Comparison of ENCODE assay signal across 8 cellular contexts in genomic region chr2:46697830-46698323, GRCh38. TPM values are rescaled to one million over a fixed set of nuclear protein-coding genes. Genes with fewer than 3 reads are reported as not detected.
DNase-seq lines count a peak whose midpoint lies in the region; ATAC-seq and TF ChIP-seq lines count a peak whose summit lies in the region.

No MANE protein-coding gene starts in this region.

- H3K9me3 Mint-ChIP-seq in activated CD8-positive, alpha-beta memory T cell treated with anti-CD3 and anti-CD28 coated beads, Interleukin-2, amount 10 ng/mL, durations not matched to agents 7 days and 5 days (ENCODE audit: low read depth), result no peaks in the 10 kb centered on the region

- CTCF ChIA-PET in activated CD8-positive, alpha-beta memory T cell treated with anti-CD3 and anti-CD28 coated beads, Interleukin-2, amount 10 ng/mL, durations not matched to agents 7 days and 5 days (lab: Charles Lee), result interaction anchor here (0.7 kb wide), 1 partner anchor 641 kb away, joined by 4 read pairs; no protein-coding TSS in a partner anchor

- peak overlapping the region; percentile 29 to 69 for H3K9ac ChIP-seq in liver (ENCODE audit: low read depth in 1 of 2, low read length in 2 of 2)

- peaks cover 7% of the 10 kb centered on the region for H3K36me3 Mint-ChIP-seq in activated CD8-positive, alpha-beta memory T cell treated with anti-CD3 and anti-CD28 coated beads, Interleukin-2, amount 10 ng/mL, durations not matched to agents 7 days and 5 days

- no peak for TF ChIP-seq RAD21 in liver (IDR thresholded peaks at IDR 0.05)

- 61% methylated on average over 14 of the region's 14 CpGs for WGBS in liver
- WGBS in thyroid gland, 2 donors, result 75 to 77% methylated on average over 14 of the region's 14 CpGs

- no peak for DNase-seq in activated CD8-positive, alpha-beta memory T cell treated with anti-CD3 and anti-CD28 coated beads, Interleukin-2, amount 10 ng/mL, durations not matched to agents 7 days and 5 days
- no peak for DNase-seq in activated CD8-positive, alpha-beta memory T cell treated with anti-CD3 and anti-CD28 coated beads, Interleukin-2, amount 50 U/mL, for 48 hours
- no peak for DNase-seq in thyroid gland
- DNase-seq in NCI-H187 (lab: John Stamatoyannopoulos, UW), result no peak
- no peak for DNase-seq in midbrain (lab: John Stamatoyannopoulos, UW)

- H3K36me3 ChIP-seq in liver (ENCODE audit: control insufficient read depth in 4 of 4, insufficient read depth in 3 of 4, low read depth in 1 of 4, low read length in 3 of 4) (no peaks in the 10 kb centered on the region), thyroid gland (no peaks in the 10 kb centered on the region)

- H3K4me3 Mint-ChIP-seq in activated CD8-positive, alpha-beta memory T cell treated with anti-CD3 and anti-CD28 coated beads, Interleukin-2, amount 10 ng/mL, durations not matched to agents 7 days and 5 days, result peak overlapping the region; percentile 96

- no peak for TF ChIP-seq POLR2A in thyroid gland (IDR thresholded peaks at IDR 0.05)

- peak overlapping the region; percentile 96 for H3K27ac Mint-ChIP-seq in activated CD8-positive, alpha-beta memory T cell treated with anti-CD3 and anti-CD28 coated beads, Interleukin-2, amount 10 ng/mL, durations not matched to agents 7 days and 5 days

- H3K27me3 ChIP-seq in liver (ENCODE audit: control insufficient read depth in 4 of 4, insufficient read depth in 4 of 4, low read length in 3 of 4) (no peaks in the 10 kb centered on the region), thyroid gland (no peaks in the 10 kb centered on the region)

- intact Hi-C loops in thyroid gland (cut with DNase I), result no loop called here

- H3K4me1 ChIP-seq in liver (ENCODE audit: control insufficient read depth in 4 of 4, insufficient read depth in 4 of 4, low read length in 3 of 4) (peaks cover 7 to 20% (median 10%) of the 10 kb centered on the region in 4 donors), thyroid gland (peaks cover 4 to 8% of the 10 kb centered on the region in 2 donors)

- peaks cover 34% of the 10 kb centered on the region for H3K4me1 Mint-ChIP-seq in activated CD8-positive, alpha-beta memory T cell treated with anti-CD3 and anti-CD28 coated beads, Interleukin-2, amount 10 ng/mL, durations not matched to agents 7 days and 5 days

- H3K9me3 ChIP-seq in liver (ENCODE audit: control insufficient read depth in 4 of 4, low read length in 3 of 4) (no peaks in the 10 kb centered on the region), thyroid gland (no peaks in the 10 kb centered on the region)

- TF ChIP-seq CTCF in liver (IDR thresholded peaks at IDR 0.05; ENCODE audit: low read depth, low read length, missing input control) (no peak), thyroid gland (IDR thresholded peaks at IDR 0.05) (no peak)

- no peak for ATAC-seq in activated CD8-positive, alpha-beta memory T cell treated with anti-CD3 and anti-CD28 coated beads, Interleukin-2, amount 10 ng/mL, durations not matched to agents 7 days and 5 days
- ATAC-seq in HG02759 (IDR thresholded peaks at IDR 0.05; ENCODE audit: unreplicated experiment), result no peak

- peak overlapping the region; percentile 89 for H3K27ac ChIP-seq in angular gyrus (ENCODE audit: low read depth, low read length)
- H3K27ac ChIP-seq in liver (ENCODE audit: low read depth in 1 of 2, low read length in 2 of 2), result peak overlapping the region; percentile 84 to 95
- H3K27ac ChIP-seq in thyroid gland, result peak overlapping the region; percentile 64 to 94 (median 87)

- H3K27me3 Mint-ChIP-seq in activated CD8-positive, alpha-beta memory T cell treated with anti-CD3 and anti-CD28 coated beads, Interleukin-2, amount 10 ng/mL, durations not matched to agents 7 days and 5 days, result peaks cover 2% of the 10 kb centered on the region

- peak overlapping the region in 2 of 3 donors; percentile 89 to 95 for H3K4me3 ChIP-seq in liver (ENCODE audit: low read depth in 1 of 3, low read length in 3 of 3)
- peak overlapping the region in 1 of 3 donors; percentile 35 for H3K4me3 ChIP-seq in thyroid gland (replicated peaks in 1 of 3)

TF ChIP-seq in liver, 16 proteins besides CTCF, POLR2A, EP300 and RAD21:
- TF ChIP-seq ZBTB33 (IDR thresholded peaks at IDR 0.05), result no peak
- TF ChIP-seq EGR1 (IDR thresholded peaks at IDR 0.05; ENCODE audit: low read depth in 2 of 2), result no peak
- TF ChIP-seq RXRA (IDR thresholded peaks at IDR 0.05), result no peak
- TF ChIP-seq REST (IDR thresholded peaks at IDR 0.05), result no peak
- no peak for TF ChIP-seq YY1 (IDR thresholded peaks at IDR 0.05)
- no peak for TF ChIP-seq JUND (IDR thresholded peaks at IDR 0.05)
- no peak for TF ChIP-seq HNF4G (IDR thresholded peaks at IDR 0.05)
- no peak for TF ChIP-seq TAF1 (conservative IDR thresholded peaks at IDR 0.05)
- no peak for TF ChIP-seq MAX (IDR thresholded peaks at IDR 0.05)
- TF ChIP-seq HNF4A (conservative IDR thresholded peaks at IDR 0.05), result peak; percentile 66 to 76
- TF ChIP-seq SP1 (IDR thresholded peaks at IDR 0.05), result peak; percentile 48
- no peak for TF ChIP-seq NR2F2 (IDR thresholded peaks at IDR 0.05)
- TF ChIP-seq FOXA2 (IDR thresholded peaks at IDR 0.05), result no peak
- TF ChIP-seq FOXA1 (IDR thresholded peaks at IDR 0.05), result no peak
- TF ChIP-seq ATF3 (IDR thresholded peaks at IDR 0.05), result no peak

RNA-seq across cellular contexts. Expression of gene SOCS5, which starts 1.2 kb away (rescaled TPM):
- total RNA-seq in activated CD8-positive, alpha-beta memory T cell treated with anti-CD3 and anti-CD28 coated beads, Interleukin-2, amount 10 ng/mL, durations not matched to agents 7 days and 5 days, result 1 to 10 TPM; 7.5 to 8.0 TPM
- total RNA-seq in liver, result 10 to 100 TPM in 1 of 2 donors, 1 to 10 TPM in 1; 8.8 to 12.2 TPM
- 1 to 10 TPM; 1.8 to 2.6 TPM for polyA plus RNA-seq in liver
- 10 to 100 TPM; 24.2 to 42.8 (median 30.8) TPM for total RNA-seq in thyroid gland
